In genomic region chr18:1488394-1488793, GRCh38 we compare ENCODE assay signal across 1 cellular context.
TF ChIP-seq lines count a peak whose summit lies in the region.

No MANE protein-coding gene starts in this region.

TF ChIP-seq in K562, 482 proteins besides CTCF, POLR2A, EP300 and RAD21 (continued from another document):
- TF ChIP-seq MGA (IDR thresholded peaks at IDR 0.05) (0 out of 2 replicates have a peak, but pooled peaks have one; percentile 24), ATF3 (IDR thresholded peaks at IDR 0.05) (no peak), ATF3 (CRISPR knock-in tag; conservative IDR thresholded peaks at IDR 0.05) (no peak), NCOA2 (IDR thresholded peaks at IDR 0.05; ENCODE audit: partially characterized antibody in 2 of 2) (no peak), BACH1 (tag; IDR thresholded peaks at IDR 0.05) (0 out of 2 replicates have a peak, but pooled peaks have one; percentile 37), PBX2 (CRISPR knock-in tag; IDR thresholded peaks at IDR 0.05; ENCODE audit: low read depth) (peak; percentile 43), PBX2 (tag; conservative IDR thresholded peaks at IDR 0.05; ENCODE audit: low read depth) (no peak), ZNF12 (CRISPR knock-in tag; IDR thresholded peaks at IDR 0.05) (no peak), SETDB1 (IDR thresholded peaks at IDR 0.05; ENCODE audit: low read length) (no peak), PKNOX1 (IDR thresholded peaks at IDR 0.05) (peak; percentile 73), E2F4 (CRISPR knock-in tag; IDR thresholded peaks at IDR 0.05; ENCODE audit: low read depth) (no peak), E2F8 (IDR thresholded peaks at IDR 0.05; ENCODE audit: low read depth, partially characterized antibody) (no peak)
